Comparison of ENCODE assay signal across 1 cellular context in genomic region chr7:100978300-100978699, GRCh38.
TF ChIP-seq lines count a peak whose summit lies in the region.

No MANE protein-coding gene starts in this region.

TF ChIP-seq in HepG2, 621 proteins besides CTCF, POLR2A, EP300 and RAD21:
- TF ChIP-seq EHMT2 (IDR thresholded peaks at IDR 0.05; ENCODE audit: borderline replicate concordance, low read depth, low read length) (no peak), FUBP1 (CRISPR knock-in tag; IDR thresholded peaks at IDR 0.05; ENCODE audit: borderline replicate concordance) (no peak), ZNF639 (CRISPR knock-in tag; conservative IDR thresholded peaks at IDR 0.05) (no peak), RNF219 (CRISPR knock-in tag; IDR thresholded peaks at IDR 0.05) (no peak), ZNF367 (CRISPR knock-in tag; IDR thresholded peaks at IDR 0.05; ENCODE audit: borderline replicate concordance) (no peak), BORCS8-MEF2B (CRISPR knock-in tag; IDR thresholded peaks at IDR 0.05) (no peak), ZNF768 (CRISPR knock-in tag; IDR thresholded peaks at IDR 0.05) (peak; percentile 89)
TF ChIP-seq in HepG2: peak in this region for 1.
